ENCODE assay signal across 16 cellular contexts in genomic region chr4:116391020-116391419, GRCh38.
A peak's percentile ranks its signal among the peaks of the same experiment; 100 is the strongest.
DNase-seq lines count a peak whose midpoint lies in the region; ATAC-seq, FAIRE-seq and TF ChIP-seq lines count a peak whose summit lies in the region.
"Had no signal": no experiment of that assay in that cellular context is flagged by ENCODE, and none has a peak within 500 bp of the region (broad histone marks: within the 10 kb centered on the region; RNA-seq: fewer than 3 reads in every experiment).

No MANE protein-coding gene starts in this region.

- no peak for TF ChIP-seq EP300 in GM12878 (IDR thresholded peaks at IDR 0.05; ENCODE audit: borderline replicate concordance in 1 of 2, control insufficient read depth in 1 of 2, low read depth in 2 of 2, low read length in 2 of 2)

- intact Hi-C loops in GM12878 (cut with micrococcal nuclease; ENCODE audit: unreplicated experiment) = no loop called here

- TF ChIP-seq RAD21 in GM12878 (IDR thresholded peaks at IDR 0.05; ENCODE audit: insufficient read depth, low read depth, low read length) = no peak

- WGBS in GM12878 (ENCODE audit: insufficient coverage, insufficient replicate concordance, low lambda C conversion rate, missing lambda C conversion rate) = 0% methylated on average over 2 of the region's 2 CpGs

- no peak for TF ChIP-seq CTCF in GM12878 (IDR thresholded peaks at IDR 0.05 in 2 of 3, conservative IDR thresholded peaks at IDR 0.05 in 1 of 3; ENCODE audit: control insufficient read depth in 2 of 3, extremely low read depth in 1 of 3, insufficient read depth in 1 of 3, low read depth in 3 of 3, low read length in 3 of 3)

- H3K27ac ChIP-seq in GM12878 (ENCODE audit: control insufficient read depth, insufficient read depth) = no peak overlapping the region
- H3K27ac ChIP-seq: BLaER1 had no signal

- SMC1A ChIA-PET in GM12878 (lab: Charles Lee; ENCODE audit: uncharacterized antibody, unreplicated experiment) = interaction anchor here (0.8 to 1.8 kb wide), 3 partner anchors 10 to 31 kb away, joined by 3 to 13 read pairs (median 3); no protein-coding TSS in a partner anchor

- H3K27me3 ChIP-seq in GM12878 (replicated peaks in 1 of 2; ENCODE audit: control insufficient read depth in 2 of 2, insufficient read depth in 2 of 2, low read length in 1 of 2) = no peaks in the 10 kb centered on the region
- H3K27me3 ChIP-seq: BLaER1 had no signal

- TF ChIP-seq POLR2A in GM12891 (IDR thresholded peaks at IDR 0.05; ENCODE audit: low read depth, low read length) = no peak
- no peak for TF ChIP-seq POLR2A in GM12878 (IDR thresholded peaks at IDR 0.05; ENCODE audit: low read depth, low read length)

- no peak overlapping the region for H3K4me2 ChIP-seq in GM12878 (ENCODE audit: control insufficient read depth, insufficient read depth)
- H3K4me2 ChIP-seq: BLaER1 had no signal

- H3K4me3 ChIP-seq in GM12878 = no peak overlapping the region
- H3K4me3 ChIP-seq: BLaER1 had no signal

- no peak overlapping the region for H3K9ac ChIP-seq in GM12878 (ENCODE audit: control insufficient read depth, insufficient read depth, low read length)
- H3K9ac ChIP-seq: BLaER1 had no signal

- FAIRE-seq in GM12891 (lab: Jason Lieb, UNC) (no peak), GM12878 (lab: Jason Lieb, UNC) (no peak)

- no peaks in the 10 kb centered on the region for H3K4me1 ChIP-seq in GM12878 (ENCODE audit: control insufficient read depth, insufficient read depth, low read length)
- H3K4me1 ChIP-seq: BLaER1 had no signal

- H2AFZ ChIP-seq in GM12878 (ENCODE audit: control insufficient read depth, low read depth, low read length) = no peak overlapping the region

- no peaks in the 10 kb centered on the region for H3K36me3 ChIP-seq in GM12878 (ENCODE audit: control insufficient read depth in 2 of 2, insufficient read depth in 2 of 2, low read length in 1 of 2)
- H3K36me3 ChIP-seq: BLaER1 had no signal

- POLR2A ChIA-PET in GM12878 (lab: Charles Lee) = no interaction called here

- no TSS peak for BruUV-seq in GM12878 (replicated peaks; lab: Mats Ljungman, UMichigan)

- H4K20me1 ChIP-seq in GM12878 (ENCODE audit: control insufficient read depth, insufficient read depth) = no peaks in the 10 kb centered on the region
- H4K20me1 ChIP-seq: BLaER1 had no signal

- no peaks in the 10 kb centered on the region for H3K9me3 ChIP-seq in GM12878 (replicated peaks; ENCODE audit: control insufficient read depth, insufficient read depth, low read length)
- H3K9me3 ChIP-seq: BLaER1 had no signal

- RAD21 ChIA-PET in GM12878 (lab: Charles Lee; ENCODE audit: unreplicated experiment) = no interaction called here

- CTCF ChIA-PET in GM12878 (lab: Yijun Ruan, JAX) = interaction anchor here (1.0 to 1.1 kb wide), 2 partner anchors 10 to 32 kb away, joined by 3 read pairs; no protein-coding TSS in a partner anchor

- in situ Hi-C loops in GM12878 (cut with MboI) = no loop called here

- DNase-seq in GM12891 (ENCODE audit: insufficient read length, low spot score) (no peak), OCI-M1 (lab: John Stamatoyannopoulos, UW) (peak; percentile 38), GM12878 (ENCODE audit: low read depth, low spot score) (no peak), NCI-H187 treated with DMSO at 0.1 percent for 48 hours (lab: John Stamatoyannopoulos, UW) (no peak), activated gamma-delta T cell (lab: John Stamatoyannopoulos, UW) (no peak), foreskin melanocyte (no peak)
- DNase-seq: 8988T; CD4-positive, alpha-beta memory T cell; DMS153; DMS79; GDM1; GOT3; H9 had no signal

- ATAC-seq in GM19351 (IDR thresholded peaks at IDR 0.05; ENCODE audit: unreplicated experiment) = peak; percentile 47
- peak; percentile 48 for ATAC-seq in GM12878
- ATAC-seq in GM21381 (IDR thresholded peaks at IDR 0.05; ENCODE audit: unreplicated experiment) = no peak

- H3K79me2 ChIP-seq in GM12878 (ENCODE audit: control insufficient read depth, insufficient read depth, low read length) = no peaks in the 10 kb centered on the region

TF ChIP-seq in GM12891, 5 proteins besides CTCF, POLR2A, EP300 and RAD21:
- no peak for TF ChIP-seq POU2F2 (IDR thresholded peaks at IDR 0.05; ENCODE audit: low read depth, low read length)
- TF ChIP-seq POLR2AphosphoS5 (IDR thresholded peaks at IDR 0.05; ENCODE audit: low read depth, low read length) = no peak
- no peak for TF ChIP-seq PAX5 (IDR thresholded peaks at IDR 0.05; ENCODE audit: insufficient read depth, low read length, severe bottlenecking)
- TF ChIP-seq TAF1 (IDR thresholded peaks at IDR 0.05; ENCODE audit: low read depth, low read length) = no peak
- peak; percentile 85 for TF ChIP-seq SPI1 (IDR thresholded peaks at IDR 0.05; ENCODE audit: low read depth, low read length)

TF ChIP-seq in GM12878, 131 proteins besides CTCF, POLR2A, EP300 and RAD21:
- peak; percentile 58 for TF ChIP-seq SPI1 (IDR thresholded peaks at IDR 0.05; ENCODE audit: borderline replicate concordance, insufficient read depth, low read depth, low read length)
- no peak for TF ChIP-seq POU2F2 (IDR thresholded peaks at IDR 0.05; ENCODE audit: borderline replicate concordance, low read depth, low read length)
- no peak for TF ChIP-seq TCF7 (IDR thresholded peaks at IDR 0.05; ENCODE audit: borderline replicate concordance)
